ENCODE assay signal across 1 cellular context in genomic region chr6:37048851-37049734, GRCh38.
TF ChIP-seq lines count a peak whose summit lies in the region.

No MANE protein-coding gene starts in this region.

TF ChIP-seq in K562, 482 proteins besides CTCF, POLR2A, EP300 and RAD21 (continued from another document and continues in another):
- TF ChIP-seq PRDM10 (IDR thresholded peaks at IDR 0.05; ENCODE audit: partially characterized antibody) (peak; percentile 17), HDAC8 (tag; IDR thresholded peaks at IDR 0.05) (peak; percentile 53; the same call in 1 of the 2 replicates), KLF16 (IDR thresholded peaks at IDR 0.05) (no peak), PHF20 (IDR thresholded peaks at IDR 0.05; ENCODE audit: partially characterized antibody) (no peak), ZNF395 (CRISPR knock-in tag; IDR thresholded peaks at IDR 0.05) (peak; percentile 55; the same call in 1 of the 2 replicates), TEAD2 (tag; IDR thresholded peaks at IDR 0.05) (0 out of 2 replicates have a peak, but pooled peaks have one; percentile 57), PYGO2 (tag; IDR thresholded peaks at IDR 0.05) (peak; percentile 53; the same call in 1 of the 2 replicates), PHB2 (IDR thresholded peaks at IDR 0.05; ENCODE audit: low read depth) (no peak), RERE (CRISPR knock-in tag; IDR thresholded peaks at IDR 0.05; ENCODE audit: borderline replicate concordance) (0 out of 2 replicates have a peak, but pooled peaks have one; percentile 78), CREB3 (tag; conservative IDR thresholded peaks at IDR 0.05; ENCODE audit: low read depth) (0 out of 2 replicates have a peak, but pooled peaks have one; percentile 65), CHD2 (IDR thresholded peaks at IDR 0.05; ENCODE audit: low read depth, low read length) (no peak), CREB5 (CRISPR knock-in tag; IDR thresholded peaks at IDR 0.05) (no peak; the same call in 1 of the 2 replicates), E2F3 (CRISPR knock-in tag; IDR thresholded peaks at IDR 0.05) (0 out of 2 replicates have a peak, but pooled peaks have one; percentile 38), ZNF274 (IDR thresholded peaks at IDR 0.05; ENCODE audit: borderline replicate concordance, low read depth, low read length) (no peak), ILK (tag; IDR thresholded peaks at IDR 0.05; ENCODE audit: borderline replicate concordance, low read depth) (no peak), E2F1 (CRISPR knock-in tag; IDR thresholded peaks at IDR 0.05) (peak; percentile 13; the same call in 1 of the 2 replicates), ZNF3 (CRISPR knock-in tag; IDR thresholded peaks at IDR 0.05) (no peak), ATF4 (CRISPR knock-in tag; IDR thresholded peaks at IDR 0.05) (peak; percentile 26; the same call in 1 of the 2 replicates), MYNN (IDR thresholded peaks at IDR 0.05) (peak; percentile 8), MYNN (CRISPR knock-in tag; IDR thresholded peaks at IDR 0.05) (no peak), MCM5 (IDR thresholded peaks at IDR 0.05; ENCODE audit: low read depth) (no peak), IFI16 (CRISPR knock-in tag; IDR thresholded peaks at IDR 0.05) (no peak), PHF21A (IDR thresholded peaks at IDR 0.05; ENCODE audit: borderline replicate concordance, low read depth) (no peak), TAF15 (IDR thresholded peaks at IDR 0.05; ENCODE audit: low read depth, low read length) (no peak), POLR2B (IDR thresholded peaks at IDR 0.05; ENCODE audit: low read depth, partially characterized antibody) (peak; percentile 12), SOX6 (IDR thresholded peaks at IDR 0.05) (no peak), ZNF644 (tag; IDR thresholded peaks at IDR 0.05; ENCODE audit: low read depth) (0 out of 2 replicates have a peak, but pooled peaks have one; percentile 27), NCOA6 (IDR thresholded peaks at IDR 0.05) (no peak), ZKSCAN1 (IDR thresholded peaks at IDR 0.05; ENCODE audit: low read depth, low read length) (no peak), TBP (optimal IDR thresholded peaks at IDR 0.05; ENCODE audit: low read depth, low read length) (peak; percentile 33), NFRKB (IDR thresholded peaks at IDR 0.05; ENCODE audit: low read depth) (peak; percentile 66; the same call in 1 of the 2 replicates), GABPA (tag; conservative IDR thresholded peaks at IDR 0.05; ENCODE audit: low read depth) (no peak), KDM2B (CRISPR knock-in tag; IDR thresholded peaks at IDR 0.05) (no peak), ZNF609 (CRISPR knock-in tag; IDR thresholded peaks at IDR 0.05; ENCODE audit: borderline replicate concordance) (no peak), MECOM (CRISPR knock-in tag; IDR thresholded peaks at IDR 0.05) (peak; percentile 76; the same call in 1 of the 2 replicates), RBFOX2 (IDR thresholded peaks at IDR 0.05; ENCODE audit: low read depth, low read length) (peak; percentile 25; the same call in 1 of the 2 replicates), ATF6 (CRISPR knock-in tag; IDR thresholded peaks at IDR 0.05) (no peak; the same call in 1 of the 2 replicates)
